Comparison of ENCODE assay signal across 8 cellular contexts in the genomic region with DNA sequence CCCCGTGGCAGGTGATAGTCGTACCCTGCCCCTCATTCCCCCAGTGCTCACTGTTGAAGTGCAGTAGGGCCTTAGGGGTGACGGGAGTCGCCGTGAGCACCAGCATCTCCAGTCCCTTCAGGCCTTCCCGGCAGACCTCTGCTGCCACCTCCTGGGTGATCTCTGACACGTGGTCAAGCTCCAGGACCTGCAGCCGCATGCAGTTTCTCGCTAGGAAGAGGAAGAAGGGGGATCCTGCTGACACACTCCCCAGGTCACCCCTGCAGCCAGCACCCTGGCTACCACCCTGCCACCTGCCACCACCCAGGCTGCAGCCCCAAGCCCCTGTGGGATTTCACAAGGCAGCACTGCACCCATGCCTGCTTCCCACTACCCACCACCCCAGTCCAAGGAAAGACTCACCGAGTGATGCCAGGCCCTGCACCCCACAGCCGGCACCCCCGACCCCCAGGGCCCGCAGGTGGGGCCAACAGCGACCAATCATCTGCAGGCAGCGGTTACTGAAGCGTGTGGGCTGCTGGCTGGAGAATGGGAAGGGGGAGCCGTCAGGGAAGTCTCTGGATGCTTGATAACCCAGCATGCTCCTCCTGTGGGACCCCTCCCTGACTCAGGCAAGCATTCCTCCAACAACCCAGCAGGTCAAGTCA. TPM values are rescaled to one million over a fixed set of nuclear protein-coding genes. Genes with fewer than 3 reads are reported as not detected.
DNase-seq lines count a peak whose midpoint lies in the region; ATAC-seq and TF ChIP-seq lines count a peak whose summit lies in the region.

No MANE protein-coding gene starts in this region.

- H3K4me1 Mint-ChIP-seq in stimulated activated memory B cell treated with anti-CD40 and anti-IgM and Interleukin-4, amounts not matched to agents 10 μg/mL and 1 μg/mL and 100 μg/mL, for 72 hours = peaks cover 6% of the 10 kb centered on the region

- H3K4me3 Mint-ChIP-seq in stimulated activated memory B cell treated with anti-CD40 and anti-IgM and Interleukin-4, amounts not matched to agents 10 μg/mL and 1 μg/mL and 100 μg/mL, for 72 hours = no peak overlapping the region

- H3K36me3 ChIP-seq in kidney epithelial cell (ENCODE audit: control insufficient read depth, insufficient read depth, low read length) = no peaks in the 10 kb centered on the region

- H3K9me3 Mint-ChIP-seq in stimulated activated memory B cell treated with anti-CD40 and anti-IgM and Interleukin-4, amounts not matched to agents 10 μg/mL and 1 μg/mL and 100 μg/mL, for 72 hours = no peaks in the 10 kb centered on the region

- TF ChIP-seq CTCF in astrocyte of the spinal cord (IDR thresholded peaks at IDR 0.05; ENCODE audit: low read depth, low read length) (peak; percentile 54), kidney epithelial cell (IDR thresholded peaks at IDR 0.05; ENCODE audit: insufficient read depth, low read length, poor library complexity, severe bottlenecking) (peak; percentile 66)

- in situ Hi-C loops in astrocyte of the spinal cord (cut with HindIII; ENCODE audit: low sequenced_read_pairs) = no loop called here

- H3K27me3 ChIP-seq in kidney epithelial cell (ENCODE audit: control insufficient read depth, insufficient read depth, low read length) = no peaks in the 10 kb centered on the region

- H3K27ac Mint-ChIP-seq in stimulated activated memory B cell treated with anti-CD40 and anti-IgM and Interleukin-4, amounts not matched to agents 10 μg/mL and 1 μg/mL and 100 μg/mL, for 72 hours = no peak overlapping the region

- peaks cover 32% of the 10 kb centered on the region for H3K36me3 Mint-ChIP-seq in stimulated activated memory B cell treated with anti-CD40 and anti-IgM and Interleukin-4, amounts not matched to agents 10 μg/mL and 1 μg/mL and 100 μg/mL, for 72 hours

- H3K4me3 ChIP-seq in astrocyte of the spinal cord (ENCODE audit: low read depth, low read length) = no peak overlapping the region
- no peak overlapping the region for H3K4me3 ChIP-seq in kidney epithelial cell (ENCODE audit: low read depth, low read length)

- DNase-seq in CMK (ENCODE audit: low read depth) (peak; percentile 41), HuH-7 (ENCODE audit: low spot score) (peak; percentile 97), astrocyte of the spinal cord (ENCODE audit: low read depth, low spot score) (peak; percentile 33), kidney epithelial cell (ENCODE audit: low read depth) (no peak), NCI-H510A treated with DMSO at 0.1 percent for 48 hours (lab: John Stamatoyannopoulos, UW) (no peak)
- DNase-seq in stimulated activated CD4-positive, alpha-beta T cell treated with anti-CD3 and anti-CD28 coated beads, Interleukin-4, amount 100 ng/mL, for 24 hours = no peak

- no peak for ATAC-seq in HG02870 (IDR thresholded peaks at IDR 0.05; ENCODE audit: unreplicated experiment)
- no peak for ATAC-seq in stimulated activated memory B cell treated with anti-CD40 and anti-IgM and Interleukin-4, amounts not matched to agents 10 μg/mL and 1 μg/mL and 100 μg/mL, for 72 hours

- no peaks in the 10 kb centered on the region for H3K27me3 Mint-ChIP-seq in stimulated activated memory B cell treated with anti-CD40 and anti-IgM and Interleukin-4, amounts not matched to agents 10 μg/mL and 1 μg/mL and 100 μg/mL, for 72 hours

RNA-seq across cellular contexts. Expression of gene FBXO41, which starts 23.8 kb away (rescaled TPM):
- 7.0 and 9.9 TPM in 2 replicates for total RNA-seq in kidney epithelial cell

RNA-seq across cellular contexts. Expression of gene CCT7, which starts 26.4 kb away (rescaled TPM):
- 254 and 277 TPM in 2 replicates for total RNA-seq in kidney epithelial cell

RNA-seq across cellular contexts. Expression of gene PRADC1, which starts 27.4 kb away (rescaled TPM):
- total RNA-seq in kidney epithelial cell = 6.6 and 7.8 TPM in 2 replicates

RNA-seq across cellular contexts. Expression of gene EGR4, which starts 32.9 kb away (rescaled TPM):
- total RNA-seq in kidney epithelial cell = not detected in 2 replicates

RNA-seq across cellular contexts. Expression of gene SMYD5, which starts 46.4 kb away (rescaled TPM):
- total RNA-seq in kidney epithelial cell = 30.2 and 33.6 TPM in 2 replicates

Comparison
In these comparisons a context has a peak if more than half of its experiments do, and no peak if none do; other contexts are left out.
1. DNase-seq: peak in CMK (single experiment), HuH-7 (single experiment) and astrocyte of the spinal cord (single experiment); none in kidney epithelial cell (single experiment), stimulated activated CD4-positive, alpha-beta T cell treated with anti-CD3 and anti-CD28 coated beads, Interleukin-4, amount 100 ng/mL, for 24 hours (single experiment) and NCI-H510A treated with DMSO at 0.1 percent for 48 hours (single experiment).